Comparison of ENCODE assay signal across 8 cellular contexts in genomic region chr1:39738622-39739366, GRCh38. TPM values are rescaled to one million over a fixed set of nuclear protein-coding genes. Genes with fewer than 3 reads are reported as not detected.
DNase-seq lines count a peak whose midpoint lies in the region; ATAC-seq and TF ChIP-seq lines count a peak whose summit lies in the region.

PPIE (plus strand) TSS chr1:39738882; CDS start chr1:39738901, 19 bp downstream.

- no peak for TF ChIP-seq EP300 in SK-N-SH (IDR thresholded peaks at IDR 0.05; ENCODE audit: borderline replicate concordance in 1 of 2, low read depth in 1 of 2, low read length in 1 of 2)

- H3K4me3 ChIP-seq in DND-41 (ENCODE audit: low read depth in 1 of 2, low read length in 2 of 2) (peak within 1 kb of the TSS; percentile 25 to 66; a peak in 3 of 4 replicates), NB4 (ENCODE audit: low read depth, low read length) (peak within 1 kb of the TSS; percentile 99), SK-N-SH (ENCODE audit: low read depth in 2 of 2, low read length in 1 of 2) (peak within 1 kb of the TSS; percentile 71 to 90)

- H3F3A ChIP-seq in SK-N-SH (replicated peaks; ENCODE audit: insufficient read depth) = no peaks in the 10 kb centered on the region

- TF ChIP-seq CTCF in DND-41 (IDR thresholded peaks at IDR 0.05; ENCODE audit: borderline replicate concordance, extremely low read depth, low read length, poor library complexity, severe bottlenecking) (no peak), NB4 (IDR thresholded peaks at IDR 0.05; ENCODE audit: low read depth, low read length) (no peak), SK-N-SH (IDR thresholded peaks at IDR 0.05) (no peak)

- peaks cover 22% of the 10 kb centered on the region for H3K4me1 ChIP-seq in DND-41 (ENCODE audit: insufficient read depth, low read length)
- peaks cover 0 to 14% of the 10 kb centered on the region in 2 experiments; a peak in 2 of 4 replicates for H3K4me1 ChIP-seq in SK-N-SH (ENCODE audit: control insufficient read depth in 1 of 2, insufficient read depth in 2 of 2, low read depth in 1 of 2, low read length in 1 of 2)

- peak within 1 kb of the TSS; percentile 65 for H3K27ac ChIP-seq in DND-41 (ENCODE audit: low read length)
- peak within 1 kb of the TSS; percentile 55 to 80; a peak in 3 of 4 replicates for H3K27ac ChIP-seq in SK-N-SH (ENCODE audit: low read depth in 2 of 2, low read length in 1 of 2)
- H3K27ac ChIP-seq in substantia nigra (ENCODE audit: low read depth, low read length, poor library complexity, severe bottlenecking) = peak within 1 kb of the TSS; percentile 68

- H3K9me2 ChIP-seq in SK-N-SH = no peaks in the 10 kb centered on the region

- TF ChIP-seq POLR2A in NB4 (IDR thresholded peaks at IDR 0.05; ENCODE audit: extremely low read depth, insufficient read length) = peak; percentile 84

- H3K36me3 ChIP-seq in DND-41 (ENCODE audit: insufficient read depth, low read length) (peaks cover 18% of the 10 kb centered on the region), SK-N-SH (replicated peaks in 1 of 2; ENCODE audit: control insufficient read depth in 1 of 2, insufficient read depth in 2 of 2, low read length in 1 of 2) (peaks cover 24 to 37% of the 10 kb centered on the region in 2 experiments)

- DNase-seq in DND-41 = peak; percentile 88
- peak; percentile 86 for DNase-seq in HCEC 1CT
- DNase-seq in NB4 (ENCODE audit: low read depth) = peak; percentile 96
- DNase-seq in SK-N-SH = peak; percentile 94
- DNase-seq in activated naive CD4-positive, alpha-beta T cell treated with anti-CD3 and anti-CD28 coated beads, Interleukin-2, amount 10 ng/mL, durations not matched to agents 7 days and 5 days = peak; percentile 98
- peak; percentile 90 for DNase-seq in germinal center (ENCODE audit: low spot score)
- peak; percentile 51 for DNase-seq in non-pigmented ciliary epithelial cell (ENCODE audit: low read depth)
- DNase-seq in substantia nigra (lab: John Stamatoyannopoulos, UW) = peak; percentile 45 to 95 (median 87)

- peak within 1 kb of the TSS; percentile 68 for H3K4me2 ChIP-seq in DND-41 (ENCODE audit: insufficient read depth, low read length)
- peak within 1 kb of the TSS; percentile 86 for H3K4me2 ChIP-seq in SK-N-SH

- peak; percentile 96 for ATAC-seq in DND-41 (ENCODE audit: insufficient read depth, low read depth)

- H3K9me3 ChIP-seq in DND-41 (ENCODE audit: insufficient read depth, low read length, severe bottlenecking) (no peaks in the 10 kb centered on the region), SK-N-SH (no peaks in the 10 kb centered on the region)

- H3K27ac Mint-ChIP-seq in activated naive CD4-positive, alpha-beta T cell treated with anti-CD3 and anti-CD28 coated beads, Interleukin-2, amount 10 ng/mL, durations not matched to agents 7 days and 5 days = peak within 1 kb of the TSS; percentile 95

- peaks cover 15% of the 10 kb centered on the region for H3K27me3 Mint-ChIP-seq in activated naive CD4-positive, alpha-beta T cell treated with anti-CD3 and anti-CD28 coated beads, Interleukin-2, amount 10 ng/mL, durations not matched to agents 7 days and 5 days

- peaks cover 37% of the 10 kb centered on the region for H3K4me1 Mint-ChIP-seq in activated naive CD4-positive, alpha-beta T cell treated with anti-CD3 and anti-CD28 coated beads, Interleukin-2, amount 10 ng/mL, durations not matched to agents 7 days and 5 days

- H2AFZ ChIP-seq in DND-41 (ENCODE audit: low read depth, low read length) (peak within 1 kb of the TSS; percentile 79), SK-N-SH (ENCODE audit: low read depth) (peak within 1 kb of the TSS; percentile 93)

- 3% methylated on average over 38 of the region's 52 CpGs for WGBS in SK-N-SH (ENCODE audit: low lambda C conversion rate)

- CTCF ChIA-PET in SK-N-SH (lab: Yijun Ruan, JAX) = interaction anchor here (0.8 to 2.3 kb wide), 5 partner anchors 13 to 162 kb away, joined by 3 to 11 read pairs (median 5); no protein-coding TSS in a partner anchor
- CTCF ChIA-PET in activated naive CD4-positive, alpha-beta T cell treated with anti-CD3 and anti-CD28 coated beads, Interleukin-2, amount 10 ng/mL, durations not matched to agents 7 days and 5 days (lab: Charles Lee) = interaction anchor here (1.0 to 1.8 kb wide), 4 partner anchors 19 to 133 kb away, joined by 3 to 5 read pairs (median 4); no protein-coding TSS in a partner anchor

- H3K27me3 ChIP-seq in DND-41 (ENCODE audit: insufficient read depth, low read length, poor library complexity) = peaks cover 6% of the 10 kb centered on the region
- H3K27me3 ChIP-seq in SK-N-SH (ENCODE audit: insufficient read depth) = no peaks in the 10 kb centered on the region

- peak within 1 kb of the TSS; percentile 99 for H3K4me3 Mint-ChIP-seq in activated naive CD4-positive, alpha-beta T cell treated with anti-CD3 and anti-CD28 coated beads, Interleukin-2, amount 10 ng/mL, durations not matched to agents 7 days and 5 days

- H3K9ac ChIP-seq in DND-41 (ENCODE audit: low read depth, low read length) (peak within 1 kb of the TSS; percentile 58), SK-N-SH (peak within 1 kb of the TSS; percentile 81)

- H3K36me3 Mint-ChIP-seq in activated naive CD4-positive, alpha-beta T cell treated with anti-CD3 and anti-CD28 coated beads, Interleukin-2, amount 10 ng/mL, durations not matched to agents 7 days and 5 days = peaks cover 34% of the 10 kb centered on the region

- H4K20me1 ChIP-seq in DND-41 (ENCODE audit: insufficient read depth, low read length) = no peaks in the 10 kb centered on the region
- H4K20me1 ChIP-seq in SK-N-SH (ENCODE audit: insufficient read depth) = no peaks in the 10 kb centered on the region

- POLR2A ChIA-PET in SK-N-SH (lab: Yijun Ruan, JAX) = interaction anchor here (0.6 to 1.6 kb wide), 6 partner anchors 66 to 712 kb away, joined by 3 to 4 read pairs (median 3); partner anchors contain the start of genes MYCL and NDUFS5

- no peak for TF ChIP-seq RAD21 in SK-N-SH (IDR thresholded peaks at IDR 0.05; ENCODE audit: low read length)

- peaks cover 6% of the 10 kb centered on the region for H3K9me3 Mint-ChIP-seq in activated naive CD4-positive, alpha-beta T cell treated with anti-CD3 and anti-CD28 coated beads, Interleukin-2, amount 10 ng/mL, durations not matched to agents 7 days and 5 days

- H3K79me2 ChIP-seq in DND-41 (ENCODE audit: insufficient read depth, low read length) (peaks cover 7% of the 10 kb centered on the region; the same call in 1 of the 2 replicates), SK-N-SH (ENCODE audit: insufficient read depth) (peaks cover 23% of the 10 kb centered on the region; the same call in 1 of the 2 replicates)

TF ChIP-seq in SK-N-SH, 30 proteins besides CTCF, POLR2A, EP300 and RAD21 (continues in another document):
- TF ChIP-seq USF2 (IDR thresholded peaks at IDR 0.05; ENCODE audit: borderline replicate concordance, low read depth, low read length) (0 out of 2 replicates have a peak, but pooled peaks have one; percentile 5), YY1 (IDR thresholded peaks at IDR 0.05; ENCODE audit: low read depth) (peak; percentile 92), POLR2AphosphoS5 (IDR thresholded peaks at IDR 0.05; ENCODE audit: low read depth, low read length) (peak; percentile 83), RCOR1 (IDR thresholded peaks at IDR 0.05; ENCODE audit: low read length) (0 out of 2 replicates have a peak, but pooled peaks have one; percentile 6), MAX (IDR thresholded peaks at IDR 0.05; ENCODE audit: low read depth) (peak; percentile 94), TEAD4 (IDR thresholded peaks at IDR 0.05; ENCODE audit: borderline replicate concordance, insufficient read depth) (no peak), JUND (IDR thresholded peaks at IDR 0.05) (no peak), SIN3A (IDR thresholded peaks at IDR 0.05; ENCODE audit: borderline replicate concordance, low read depth, low read length) (0 out of 2 replicates have a peak, but pooled peaks have one; percentile 24), FOXJ3 (CRISPR knock-in tag; IDR thresholded peaks at IDR 0.05) (no peak), GABPA (IDR thresholded peaks at IDR 0.05; ENCODE audit: low read depth) (peak; percentile 82), TCF12 (IDR thresholded peaks at IDR 0.05) (no peak), MXI1 (IDR thresholded peaks at IDR 0.05; ENCODE audit: low read depth, low read length) (peak; percentile 72), EZH2phosphoT487 (IDR thresholded peaks at IDR 0.05; ENCODE audit: borderline replicate concordance, low read depth) (no peak), NRF1 (IDR thresholded peaks at IDR 0.05; ENCODE audit: low read depth, low read length) (peak; percentile 64), FOXM1 (IDR thresholded peaks at IDR 0.05; ENCODE audit: low read depth) (no peak), MEF2A (IDR thresholded peaks at IDR 0.05; ENCODE audit: borderline replicate concordance, low read depth) (no peak), TAF1 (IDR thresholded peaks at IDR 0.05; ENCODE audit: borderline replicate concordance, low read depth, low read length) (peak; percentile 84), SMC3 (IDR thresholded peaks at IDR 0.05; ENCODE audit: low read depth, low read length) (no peak), RXRA (IDR thresholded peaks at IDR 0.05; ENCODE audit: borderline replicate concordance, low read depth) (no peak), CHD2 (IDR thresholded peaks at IDR 0.05; ENCODE audit: low read length, partially characterized antibody) (peak; percentile 63)

RNA-seq across cellular contexts. Expression of gene PPIE, which starts in this region (rescaled TPM):
- polyA plus RNA-seq in SK-N-SH (2012; rRNA removed) = 78.4 and 105 TPM in 2 replicates
- polyA plus RNA-seq in SK-N-SH (2012; cell fraction: cytosol; rRNA removed) = 67.3 and 86.0 TPM in 2 replicates
- polyA plus RNA-seq in SK-N-SH (2012; cell fraction: nucleus; rRNA removed) = 91.3 and 92.7 TPM in 2 replicates

Comparison
In these comparisons a context has a peak if more than half of its experiments do, and no peak if none do; other contexts are left out.
1. Peak in every context shown above with its lines: DNase-seq, ATAC-seq, H3K4me3 ChIP-seq and H3K27ac ChIP-seq.
2. H3K4me3 ChIP-seq: peak in every context shown above with its lines; median percentile 99 in NB4; 80 in SK-N-SH; 46 in DND-41.